ENCODE assay signal across 1 cellular context in the genomic region with DNA sequence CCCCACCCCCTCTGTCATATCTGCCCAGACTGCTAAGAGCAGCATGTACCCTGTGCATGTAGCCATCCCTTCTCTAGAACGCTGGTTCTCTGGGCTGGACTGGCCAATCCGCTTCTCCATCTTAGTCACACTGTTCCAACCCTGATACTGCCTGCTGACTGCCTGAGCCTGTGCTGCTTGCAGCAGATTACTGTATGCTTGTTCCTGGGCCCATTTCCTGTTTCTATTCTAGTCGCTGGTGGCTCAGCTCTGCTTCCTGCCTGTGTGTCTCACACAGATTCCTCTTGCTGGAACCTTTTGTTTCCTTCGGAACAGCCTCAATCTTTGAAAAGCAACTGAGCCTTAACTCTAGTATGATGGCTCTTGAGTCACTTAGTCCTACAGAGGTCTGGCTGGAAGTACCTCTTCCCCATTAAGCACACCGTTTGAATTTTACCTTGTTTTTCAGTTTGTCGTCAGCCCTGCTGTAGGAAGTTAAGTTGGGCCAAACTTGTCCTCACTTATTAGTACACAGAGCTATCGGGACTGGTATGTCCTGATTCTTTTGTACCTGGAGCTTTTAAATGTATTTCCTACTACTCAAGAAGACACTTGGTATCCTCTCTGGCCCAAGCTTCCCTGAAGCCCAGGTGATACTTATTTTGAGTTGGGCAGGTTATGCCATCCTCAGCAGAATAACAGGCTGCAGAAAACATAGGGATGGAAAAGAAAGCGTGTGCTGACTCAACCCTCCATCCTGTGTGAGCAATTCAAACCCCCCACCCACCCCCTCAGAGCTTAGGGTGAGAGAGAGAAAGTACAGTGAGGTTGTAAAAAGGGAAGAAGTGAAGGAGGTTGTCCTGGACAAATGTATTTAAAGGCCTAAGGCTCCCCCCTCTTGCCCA.
A peak's percentile ranks its signal among the peaks of the same experiment; 100 is the strongest.
TF ChIP-seq lines count a peak whose summit lies in the region.

No MANE protein-coding gene starts in this region.

TF ChIP-seq in SK-N-SH, 30 proteins besides CTCF, POLR2A, EP300 and RAD21 (continued from another document):
- TF ChIP-seq, protein P1, sequence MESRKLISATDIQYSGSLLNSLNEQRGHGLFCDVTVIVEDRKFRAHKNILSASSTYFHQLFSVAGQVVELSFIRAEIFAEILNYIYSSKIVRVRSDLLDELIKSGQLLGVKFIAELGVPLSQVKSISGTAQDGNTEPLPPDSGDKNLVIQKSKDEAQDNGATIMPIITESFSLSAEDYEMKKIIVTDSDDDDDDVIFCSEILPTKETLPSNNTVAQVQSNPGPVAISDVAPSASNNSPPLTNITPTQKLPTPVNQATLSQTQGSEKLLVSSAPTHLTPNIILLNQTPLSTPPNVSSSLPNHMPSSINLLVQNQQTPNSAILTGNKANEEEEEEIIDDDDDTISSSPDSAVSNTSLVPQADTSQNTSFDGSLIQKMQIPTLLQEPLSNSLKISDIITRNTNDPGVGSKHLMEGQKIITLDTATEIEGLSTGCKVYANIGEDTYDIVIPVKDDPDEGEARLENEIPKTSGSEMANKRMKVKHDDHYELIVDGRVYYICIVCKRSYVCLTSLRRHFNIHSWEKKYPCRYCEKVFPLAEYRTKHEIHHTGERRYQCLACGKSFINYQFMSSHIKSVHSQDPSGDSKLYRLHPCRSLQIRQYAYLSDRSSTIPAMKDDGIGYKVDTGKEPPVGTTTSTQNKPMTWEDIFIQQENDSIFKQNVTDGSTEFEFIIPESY (IDR thresholded peaks at IDR 0.05; ENCODE audit: borderline replicate concordance, low read depth), result 0 out of 2 replicates have a peak, but pooled peaks have one; percentile 10
- no peak for TF ChIP-seq RFX5 (IDR thresholded peaks at IDR 0.05; ENCODE audit: low read length)
- TF ChIP-seq CHD2 (IDR thresholded peaks at IDR 0.05; ENCODE audit: low read length, partially characterized antibody), result peak; percentile 10
- peak; percentile 53; the same call in 1 of the 2 replicates for TF ChIP-seq POLR2AphosphoS5 (IDR thresholded peaks at IDR 0.05; ENCODE audit: low read depth, low read length)
- TF ChIP-seq, protein P2, sequence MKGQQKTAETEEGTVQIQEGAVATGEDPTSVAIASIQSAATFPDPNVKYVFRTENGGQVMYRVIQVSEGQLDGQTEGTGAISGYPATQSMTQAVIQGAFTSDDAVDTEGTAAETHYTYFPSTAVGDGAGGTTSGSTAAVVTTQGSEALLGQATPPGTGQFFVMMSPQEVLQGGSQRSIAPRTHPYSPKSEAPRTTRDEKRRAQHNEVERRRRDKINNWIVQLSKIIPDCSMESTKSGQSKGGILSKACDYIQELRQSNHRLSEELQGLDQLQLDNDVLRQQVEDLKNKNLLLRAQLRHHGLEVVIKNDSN (IDR thresholded peaks at IDR 0.05; ENCODE audit: borderline replicate concordance, low read depth), result peak; percentile 37; the same call in 1 of the 2 replicates
- TF ChIP-seq RXRA (IDR thresholded peaks at IDR 0.05; ENCODE audit: borderline replicate concordance, low read depth), result peak; percentile 12; the same call in 1 of the 2 replicates
- TF ChIP-seq, protein P3, sequence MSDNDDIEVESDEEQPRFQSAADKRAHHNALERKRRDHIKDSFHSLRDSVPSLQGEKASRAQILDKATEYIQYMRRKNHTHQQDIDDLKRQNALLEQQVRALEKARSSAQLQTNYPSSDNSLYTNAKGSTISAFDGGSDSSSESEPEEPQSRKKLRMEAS (IDR thresholded peaks at IDR 0.05; ENCODE audit: low read depth), result peak; percentile 91
- peak; percentile 57; the same call in 1 of the 2 replicates for TF ChIP-seq YY1 (IDR thresholded peaks at IDR 0.05; ENCODE audit: low read depth)
- peak; percentile 40 for TF ChIP-seq JUND (IDR thresholded peaks at IDR 0.05)
- TF ChIP-seq FOSL2 (IDR thresholded peaks at IDR 0.05; ENCODE audit: borderline replicate concordance, low read depth), result peak; percentile 60; the same call in 1 of the 2 replicates
- no peak for TF ChIP-seq GATA2 (CRISPR knock-in tag; IDR thresholded peaks at IDR 0.05)
